8 cellular contexts compared by ENCODE assay signal in the genomic region with DNA sequence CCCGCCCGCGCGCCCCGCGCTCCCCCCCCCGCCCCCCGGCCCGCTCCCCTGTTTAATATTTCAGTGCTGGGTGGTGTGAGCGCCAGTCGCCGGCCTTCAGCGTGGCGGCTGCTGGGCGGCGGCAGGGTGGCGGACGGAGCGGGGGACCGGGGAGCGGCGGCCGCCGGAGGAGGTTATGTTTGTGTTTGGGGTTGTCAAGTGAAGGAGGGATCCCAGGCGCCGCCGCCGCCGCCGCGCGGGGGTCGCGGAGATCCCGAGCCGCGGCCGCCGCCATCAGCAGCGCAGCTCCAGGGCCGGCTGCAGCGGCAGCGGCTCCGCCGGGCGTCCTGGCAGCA.
A peak's percentile ranks its signal among the peaks of the same experiment; 100 is the strongest.
DNase-seq lines count a peak whose midpoint lies in the region; ATAC-seq and TF ChIP-seq lines count a peak whose summit lies in the region.

Gene HIVEP1, plus strand, starts transcription at position 82 of the 335 bp plus-strand sequence. CDS start 3,317 bp downstream, outside the sequence.

- H3K27me3 ChIP-seq in OCI-LY3 (ENCODE audit: low read depth, low read length) (no peaks in the 10 kb centered on the region), layer of hippocampus (ENCODE audit: control insufficient read depth, insufficient read depth, low read length) (no peaks in the 10 kb centered on the region)

- ATAC-seq in GM19372 (IDR thresholded peaks at IDR 0.05; ENCODE audit: low read depth, unreplicated experiment): peak; percentile 0

- H3K4me3 ChIP-seq in OCI-LY3 (ENCODE audit: low read length): peak within 1 kb of the TSS; percentile 96

- no peaks in the 10 kb centered on the region for H3K9me3 ChIP-seq in OCI-LY3 (ENCODE audit: insufficient read depth, low read length)

- TF ChIP-seq CTCF in OCI-LY3 (IDR thresholded peaks at IDR 0.05; ENCODE audit: low read depth, low read length): no peak

- peaks cover 27% of the 10 kb centered on the region for H3K4me1 ChIP-seq in OCI-LY3 (ENCODE audit: low read length)

- H3K79me2 ChIP-seq in OCI-LY3 (ENCODE audit: low read length): peaks cover 42% of the 10 kb centered on the region

- H3K27ac ChIP-seq in OCI-LY3 (ENCODE audit: low read length): peak within 1 kb of the TSS; percentile 60
- peak within 1 kb of the TSS; percentile 67 for H3K27ac ChIP-seq in caudate nucleus (ENCODE audit: low read depth, low read length)
- peak within 1 kb of the TSS; percentile 78 for H3K27ac ChIP-seq in layer of hippocampus (ENCODE audit: low read depth, low read length)

- peak within 1 kb of the TSS; percentile 96 for H3K9ac ChIP-seq in OCI-LY3 (ENCODE audit: low read length)

- DNase-seq in 8988T: peak; percentile 39
- peak in 22 of 61 donors; percentile 9 to 74 (median 37) for DNase-seq in caudate nucleus (lab: John Stamatoyannopoulos, UW)
- peak; percentile 45 for DNase-seq in stimulated activated CD8-positive, alpha-beta memory T cell treated with anti-CD3 and anti-CD28 coated beads, Interleukin-4, amount 100 ng/mL, for 48 hours
- no peak for DNase-seq in OCI-M2 (lab: John Stamatoyannopoulos, UW; ENCODE audit: unreplicated experiment)
- no peak for DNase-seq in NCI-H524 treated with DMSO at 0.1 percent for 48 hours (lab: John Stamatoyannopoulos, UW)

- peak within 1 kb of the TSS; percentile 19; the same call in 1 of the 2 replicates for H2AFZ ChIP-seq in OCI-LY3 (ENCODE audit: low read depth, low read length)

- H3K4me2 ChIP-seq in OCI-LY3 (ENCODE audit: low read length): peak within 1 kb of the TSS; percentile 98

- peaks cover 31% of the 10 kb centered on the region for H3K36me3 ChIP-seq in OCI-LY3 (replicated peaks; ENCODE audit: low read depth, low read length)

- H4K20me1 ChIP-seq in OCI-LY3 (ENCODE audit: insufficient read depth, low read length): peaks cover 9% of the 10 kb centered on the region; the same call in 1 of the 2 replicates

Comparison
In these comparisons a context has a peak if more than half of its experiments do, and no peak if none do; other contexts are left out.
1. DNase-seq: peak in 8988T (single experiment) and stimulated activated CD8-positive, alpha-beta memory T cell treated with anti-CD3 and anti-CD28 coated beads, Interleukin-4, amount 100 ng/mL, for 48 hours (single experiment); none in OCI-M2 (single experiment) and NCI-H524 treated with DMSO at 0.1 percent for 48 hours (single experiment).
2. Peak in every context shown above with its lines, with median percentiles within 50 percentile points of each other: H3K27ac ChIP-seq.